In the genomic region with DNA sequence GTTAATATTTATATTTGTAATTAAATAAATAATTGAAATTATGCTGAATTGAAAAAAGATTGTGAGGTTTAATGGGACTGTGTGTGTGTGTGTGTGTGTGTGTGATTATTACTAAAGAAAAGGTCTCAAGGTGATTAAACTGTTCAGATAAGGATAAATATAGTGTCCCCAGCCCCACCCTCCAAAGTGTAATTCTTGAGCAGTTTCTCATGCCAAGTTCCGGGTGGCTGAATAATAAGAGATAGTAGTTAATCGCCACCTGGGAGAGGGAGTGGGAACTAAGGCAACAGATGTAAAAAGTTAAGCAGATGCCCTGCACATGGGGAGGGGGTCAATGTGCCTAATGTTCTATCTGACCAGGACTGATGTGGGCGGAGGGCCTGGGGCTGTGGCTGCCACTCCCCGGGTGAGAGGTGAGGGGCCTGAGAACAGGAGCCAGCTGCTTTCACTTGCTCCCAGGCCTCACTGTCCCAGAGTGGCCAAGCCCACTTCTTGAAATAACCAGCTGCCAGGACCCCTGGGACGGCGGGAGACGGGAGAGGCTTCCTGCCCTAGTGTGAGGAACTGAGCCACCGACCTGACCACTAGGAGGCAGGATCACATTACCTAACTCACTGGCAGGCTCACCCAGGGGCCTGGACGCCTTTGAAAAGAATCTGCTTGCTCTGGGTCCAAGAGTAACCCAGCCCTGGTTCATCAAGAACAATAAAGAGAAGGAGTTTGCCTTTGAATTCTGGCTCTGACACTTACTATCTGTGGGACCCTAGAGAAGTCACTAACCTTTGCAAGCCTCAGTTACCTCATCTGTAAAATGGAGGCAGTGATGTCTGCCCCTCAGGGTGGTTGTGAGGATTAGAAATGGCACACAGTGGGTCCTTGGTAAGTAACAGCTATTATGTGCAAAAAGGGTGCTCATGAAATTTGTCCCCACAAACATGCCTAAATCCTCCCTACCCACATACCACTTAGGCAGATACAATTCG, we compare ENCODE assay signal across 10 cellular contexts.
A peak's percentile ranks its signal among the peaks of the same experiment; 100 is the strongest.
DNase-seq lines count a peak whose midpoint lies in the region; ATAC-seq and TF ChIP-seq lines count a peak whose summit lies in the region.
"Had no signal": no experiment of that assay in that cellular context is flagged by ENCODE, and none has a peak within 500 bp of the region (broad histone marks: within the 10 kb centered on the region; RNA-seq: fewer than 3 reads in every experiment).

No MANE protein-coding gene starts in this region.

- ATAC-seq in GM21423 (IDR thresholded peaks at IDR 0.05; ENCODE audit: unreplicated experiment): peak; percentile 75
- peak; percentile 36 for ATAC-seq in activated CD8-positive, alpha-beta T cell treated with anti-CD3 and anti-CD28 coated beads, Interleukin-2, amount 10 ng/mL, durations not matched to agents 7 days and 5 days

- no peaks in the 10 kb centered on the region for H3K36me3 Mint-ChIP-seq in activated CD8-positive, alpha-beta T cell treated with anti-CD3 and anti-CD28 coated beads, Interleukin-2, amount 10 ng/mL, durations not matched to agents 7 days and 5 days (ENCODE audit: low read depth)
- H3K36me3 Mint-ChIP-seq: activated naive CD4-positive, alpha-beta T cell treated with anti-CD3 and anti-CD28 coated beads, Interleukin-2, amount 50 U/mL, for 24 hours had no signal

- POLR2A ChIA-PET in activated CD8-positive, alpha-beta T cell treated with anti-CD3 and anti-CD28 coated beads, Interleukin-2, amount 10 ng/mL, durations not matched to agents 7 days and 5 days (lab: Charles Lee): no interaction called here

- no peak for TF ChIP-seq POLR2A in tibial nerve (IDR thresholded peaks at IDR 0.05)

- no peak overlapping the region for H3K27ac Mint-ChIP-seq in activated CD8-positive, alpha-beta T cell treated with anti-CD3 and anti-CD28 coated beads, Interleukin-2, amount 10 ng/mL, durations not matched to agents 7 days and 5 days
- H3K27ac Mint-ChIP-seq: activated naive CD4-positive, alpha-beta T cell treated with anti-CD3 and anti-CD28 coated beads, Interleukin-2, amount 50 U/mL, for 24 hours had no signal

- no peak for TF ChIP-seq EP300 in tibial nerve (IDR thresholded peaks at IDR 0.05)

- H3K27me3 ChIP-seq in MG63: no peaks in the 10 kb centered on the region
- no peaks in the 10 kb centered on the region for H3K27me3 ChIP-seq in tibial nerve
- H3K27me3 ChIP-seq: BLaER1 treated with 17β-estradiol and CSF1 and Interleukin-3, amounts not matched to agents 10 nM and 100 nM had no signal

- H3K9me3 Mint-ChIP-seq in activated CD8-positive, alpha-beta T cell treated with anti-CD3 and anti-CD28 coated beads, Interleukin-2, amount 10 ng/mL, durations not matched to agents 7 days and 5 days (ENCODE audit: insufficient read depth): no peaks in the 10 kb centered on the region
- H3K9me3 Mint-ChIP-seq: activated naive CD4-positive, alpha-beta T cell treated with anti-CD3 and anti-CD28 coated beads, Interleukin-2, amount 50 U/mL, for 24 hours had no signal

- H3K36me3 ChIP-seq in MG63 (no peaks in the 10 kb centered on the region), tibial nerve (no peaks in the 10 kb centered on the region)
- H3K36me3 ChIP-seq: BLaER1 treated with 17β-estradiol and CSF1 and Interleukin-3, amounts not matched to agents 10 nM and 100 nM had no signal

- H3K27ac ChIP-seq in tibial nerve: peak overlapping the region in 1 of 4 donors; percentile 6
- H3K27ac ChIP-seq: BLaER1 treated with 17β-estradiol and CSF1 and Interleukin-3, amounts not matched to agents 10 nM and 100 nM had no signal

- H3K4me1 ChIP-seq in tibial nerve: peaks cover 0 to 13% (median 4%) of the 10 kb centered on the region in 4 donors

- no peaks in the 10 kb centered on the region for H3K4me1 Mint-ChIP-seq in activated CD8-positive, alpha-beta T cell treated with anti-CD3 and anti-CD28 coated beads, Interleukin-2, amount 10 ng/mL, durations not matched to agents 7 days and 5 days (ENCODE audit: low read depth)
- H3K4me1 Mint-ChIP-seq: activated naive CD4-positive, alpha-beta T cell treated with anti-CD3 and anti-CD28 coated beads, Interleukin-2, amount 50 U/mL, for 24 hours had no signal

- WGBS in tibial nerve, 2 donors: 26 to 45% methylated on average over 9 to 10 of the region's 10 CpGs

- H3K9me3 ChIP-seq in MG63: no peaks in the 10 kb centered on the region
- H3K9me3 ChIP-seq in tibial nerve: no peaks in the 10 kb centered on the region
- H3K9me3 ChIP-seq: BLaER1 treated with 17β-estradiol and CSF1 and Interleukin-3, amounts not matched to agents 10 nM and 100 nM had no signal

- CTCF ChIA-PET in activated CD8-positive, alpha-beta T cell treated with anti-CD3 and anti-CD28 coated beads, Interleukin-2, amount 10 ng/mL, durations not matched to agents 7 days and 5 days (lab: Charles Lee): interaction anchor here (1.1 kb wide), 1 partner anchor 186 kb away, joined by 3 read pairs; no protein-coding TSS in a partner anchor

- DNase-seq in NCI-H1436 (lab: John Stamatoyannopoulos, UW) (peak; percentile 32), NCI-H1436 treated with DMSO at 0.1 percent for 48 hours (lab: John Stamatoyannopoulos, UW) (no peak), MG63 (peak; percentile 7), iPS DF 4.7 (ENCODE audit: extremely low read depth, low spot score) (peak; percentile 78), tibial nerve (ENCODE audit: low spot score in 2 of 2) (peak in 1 of 2 donors; percentile 28), amniotic stem cell (lab: John Stamatoyannopoulos, UW) (no peak)
- DNase-seq in activated CD8-positive, alpha-beta T cell treated with anti-CD3 and anti-CD28 coated beads, Interleukin-2, amount 10 ng/mL, durations not matched to agents 7 days and 5 days: peak; percentile 28

- no peak overlapping the region for H3K4me3 Mint-ChIP-seq in activated CD8-positive, alpha-beta T cell treated with anti-CD3 and anti-CD28 coated beads, Interleukin-2, amount 10 ng/mL, durations not matched to agents 7 days and 5 days
- H3K4me3 Mint-ChIP-seq: activated naive CD4-positive, alpha-beta T cell treated with anti-CD3 and anti-CD28 coated beads, Interleukin-2, amount 50 U/mL, for 24 hours had no signal

- peak; percentile 32 to 57 (median 45) for TF ChIP-seq CTCF in tibial nerve (IDR thresholded peaks at IDR 0.05)

- no peak overlapping the region for H3K4me3 ChIP-seq in MG63
- H3K4me3 ChIP-seq in tibial nerve: no peak overlapping the region
- H3K4me3 ChIP-seq: BLaER1 treated with 17β-estradiol and CSF1 and Interleukin-3, amounts not matched to agents 10 nM and 100 nM had no signal

- peaks cover 4% of the 10 kb centered on the region for H3K27me3 Mint-ChIP-seq in activated CD8-positive, alpha-beta T cell treated with anti-CD3 and anti-CD28 coated beads, Interleukin-2, amount 10 ng/mL, durations not matched to agents 7 days and 5 days (ENCODE audit: low read depth)

Comparison
In these comparisons a context has a peak if more than half of its experiments do, and no peak if none do; other contexts are left out.
1. DNase-seq: peak in NCI-H1436 (single experiment), MG63 (single experiment), activated CD8-positive, alpha-beta T cell treated with anti-CD3 and anti-CD28 coated beads, Interleukin-2, amount 10 ng/mL, durations not matched to agents 7 days and 5 days (single experiment) and iPS DF 4.7 (single experiment); none in NCI-H1436 treated with DMSO at 0.1 percent for 48 hours (single experiment) and amniotic stem cell (single experiment).